20 cellular contexts compared by ENCODE assay signal in the genomic region with DNA sequence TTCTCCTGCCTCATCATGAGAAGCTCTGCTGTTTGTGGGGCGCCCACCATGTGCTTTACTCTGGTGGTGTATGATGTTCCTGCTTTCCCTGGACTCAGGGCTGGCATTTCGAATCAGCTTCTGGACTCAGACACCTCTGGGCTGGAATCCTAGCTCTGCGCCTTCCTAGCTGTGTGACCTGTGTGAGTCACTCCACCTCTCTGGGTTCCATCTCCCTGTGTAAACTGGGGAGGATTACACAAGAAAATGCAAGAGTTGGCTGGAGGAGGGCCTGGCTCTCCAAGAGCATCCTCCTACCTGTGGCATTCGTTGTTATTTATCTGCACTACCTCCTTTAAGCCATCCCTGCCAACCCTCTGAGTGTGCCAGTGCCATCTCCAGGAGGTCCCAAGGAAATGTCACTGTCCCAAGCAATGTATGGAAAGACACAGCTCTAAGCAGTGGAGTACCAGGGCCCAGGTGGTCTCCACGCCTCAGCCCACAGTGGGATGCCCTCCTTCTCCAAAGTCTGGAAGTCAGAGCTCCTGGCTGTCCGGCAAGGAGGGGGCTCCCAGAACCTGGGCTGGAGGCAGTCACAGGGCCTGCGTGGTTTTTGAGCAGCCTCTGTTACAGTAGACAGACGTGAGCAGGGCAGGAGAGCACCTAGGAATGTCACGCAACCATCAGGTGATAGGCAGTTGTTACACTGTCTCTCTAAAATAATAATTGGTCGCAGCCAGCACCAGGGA. TPM values are rescaled to one million over a fixed set of nuclear protein-coding genes. Genes with fewer than 3 reads are reported as not detected.
DNase-seq lines count a peak whose midpoint lies in the region; ATAC-seq and TF ChIP-seq lines count a peak whose summit lies in the region.
"Had no signal": no experiment of that assay in that cellular context is flagged by ENCODE, and none has a peak within 500 bp of the region (broad histone marks: within the 10 kb centered on the region; RNA-seq: fewer than 3 reads in every experiment).

No MANE protein-coding gene starts in this region.

- CTCF ChIA-PET in RWPE1 (lab: Yijun Ruan, JAX) = interaction anchor here (0.6 to 1.5 kb wide), 2 partner anchors 11 to 165 kb away, joined by 3 to 9 read pairs; no protein-coding TSS in a partner anchor

- H3K36me3 Mint-ChIP-seq in CD14-positive monocyte = no peaks in the 10 kb centered on the region
- no peaks in the 10 kb centered on the region for H3K36me3 Mint-ChIP-seq in activated T-cell treated with anti-CD3 and anti-CD28 coated beads, Interleukin-2, amount 50 U/mL, for 4 hours (ENCODE audit: insufficient read depth)
- H3K36me3 Mint-ChIP-seq: natural killer cell had no signal

- H3K27ac Mint-ChIP-seq in CD14-positive monocyte = peak overlapping the region; percentile 83 to 89 (median 86)
- H3K27ac Mint-ChIP-seq: activated T-cell treated with anti-CD3 and anti-CD28 coated beads, Interleukin-2, amount 50 U/mL, for 24 hours; natural killer cell had no signal

- intact Hi-C loops in CD14-positive monocyte (cut with micrococcal nuclease) = loop anchor here in 1 of 2 donors (5.0 kb wide), 1 partner anchor 216 kb away; the partner anchor contains the start of gene EIF5

- H3K27ac ChIP-seq in RWPE1 = peak overlapping the region; percentile 26; the same call in 1 of the 2 replicates
- H3K27ac ChIP-seq: foreskin keratinocyte, HL-60, psoas muscle had no signal

- peaks cover 0 to 4% (median 0%) of the 10 kb centered on the region in 3 donors for H3K27me3 Mint-ChIP-seq in CD14-positive monocyte (ENCODE audit: low read depth in 3 of 3)
- H3K27me3 Mint-ChIP-seq in activated T-cell treated with anti-CD3 and anti-CD28 coated beads, Interleukin-2, amount 50 U/mL, for 4 hours (ENCODE audit: low read depth) = peaks cover 19% of the 10 kb centered on the region

- POLR2A ChIA-PET in RWPE1 (lab: Yijun Ruan, JAX; ENCODE audit: low non-redundant PET) = interaction anchor here (0.6 kb wide), 1 partner anchor 45 kb away, joined by 4 read pairs; no protein-coding TSS in a partner anchor

- DNase-seq in CD14-positive monocyte (ENCODE audit: low spot score) (no peak), RWPE1 (ENCODE audit: low spot score) (no peak), kidney tubule cell (ENCODE audit: low spot score) (peak; percentile 62), NCI-H2029 (lab: John Stamatoyannopoulos, UW) (no peak)
- DNase-seq in activated T-cell treated with anti-CD3 and anti-CD28 coated beads, Interleukin-2, amount 50 U/mL, for 4 hours = no peak
- no peak for DNase-seq in NK-92 treated with Interleukin-12 subunit alpha and Interleukin-12 subunit beta, amount 100 ng/mL, for 24 hours (lab: John Stamatoyannopoulos, UW)
- DNase-seq: activated CD4-positive, alpha-beta T cell treated with anti-CD3 and anti-CD28 coated beads, Interleukin-2, amount 50 U/mL, for 4 hours; activated T-cell treated with anti-CD3 and anti-CD28 coated beads, Interleukin-2, amount 50 U/mL, for 24 hours; central memory CD4-positive, alpha-beta T cell; effector memory CD4-positive, alpha-beta T cell; foreskin keratinocyte; Karpas-422; natural killer cell; NCI-H524; psoas muscle; stimulated activated naive CD4-positive, alpha-beta T cell treated with Interleukin-2 at 50 U/mL for 16 hours had no signal

- no peaks in the 10 kb centered on the region for H3K9me3 Mint-ChIP-seq in CD14-positive monocyte
- no peaks in the 10 kb centered on the region for H3K9me3 Mint-ChIP-seq in activated T-cell treated with anti-CD3 and anti-CD28 coated beads, Interleukin-2, amount 50 U/mL, for 4 hours
- H3K9me3 Mint-ChIP-seq: activated T-cell treated with anti-CD3 and anti-CD28 coated beads, Interleukin-2, amount 50 U/mL, for 24 hours; natural killer cell had no signal

- no peak for TF ChIP-seq CTCF in CD14-positive monocyte (IDR thresholded peaks at IDR 0.05)
- no peak for TF ChIP-seq CTCF in RWPE1 (conservative IDR thresholded peaks at IDR 0.05; ENCODE audit: low read depth)

- ATAC-seq in activated T-cell treated with anti-CD3 and anti-CD28 coated beads, Interleukin-2, amount 50 U/mL, for 4 hours = no peak
- ATAC-seq: foreskin keratinocyte, natural killer cell, psoas muscle had no signal

- H3K4me3 Mint-ChIP-seq in CD14-positive monocyte = peak overlapping the region in 1 of 2 donors; percentile 39
- H3K4me3 Mint-ChIP-seq in activated T-cell treated with anti-CD3 and anti-CD28 coated beads, Interleukin-2, amount 50 U/mL, for 4 hours = no peak overlapping the region
- H3K4me3 Mint-ChIP-seq: activated T-cell treated with anti-CD3 and anti-CD28 coated beads, Interleukin-2, amount 50 U/mL, for 24 hours; natural killer cell had no signal

- H3K4me1 Mint-ChIP-seq in CD14-positive monocyte = peaks cover 92% of the 10 kb centered on the region
- H3K4me1 Mint-ChIP-seq in activated T-cell treated with anti-CD3 and anti-CD28 coated beads, Interleukin-2, amount 50 U/mL, for 4 hours (ENCODE audit: low read depth) = peaks cover 7% of the 10 kb centered on the region

RNA-seq across cellular contexts. Expression of gene TNFAIP2, which starts 7.3 kb away (rescaled TPM):
- 10 to 100 TPM; 41.5 to 50.8 TPM for polyA plus RNA-seq in CD14-positive monocyte
- total RNA-seq in activated T-cell treated with anti-CD3 and anti-CD28 coated beads, Interleukin-2, amount 50 U/mL, for 4 hours = 10 to 100 TPM in 1 of 3 donors, 1 to 10 TPM in 2; 1.4 to 10.4 (median 6.4) TPM
- total RNA-seq: OCI-LY7 had no signal

RNA-seq across cellular contexts. Expression of gene EXOC3L4, which starts 21.5 kb away (rescaled TPM):
- polyA plus RNA-seq in CD14-positive monocyte = not detected
- total RNA-seq in activated T-cell treated with anti-CD3 and anti-CD28 coated beads, Interleukin-2, amount 50 U/mL, for 4 hours = not detected
- total RNA-seq: foreskin keratinocyte, natural killer cell, OCI-LY7 had no signal
- polyA plus RNA-seq: foreskin keratinocyte had no signal

RNA-seq across cellular contexts. Expression of gene LBHD2, which starts 32.0 kb away (rescaled TPM):
- not detected for polyA plus RNA-seq in CD14-positive monocyte
- not detected for total RNA-seq in activated T-cell treated with anti-CD3 and anti-CD28 coated beads, Interleukin-2, amount 50 U/mL, for 4 hours
- total RNA-seq: foreskin keratinocyte, lung, natural killer cell, OCI-LY7, psoas muscle, upper lobe of left lung had no signal
- polyA plus RNA-seq: foreskin keratinocyte, psoas muscle had no signal

RNA-seq across cellular contexts. Expression of gene CDC42BPB, which starts 58.7 kb away (rescaled TPM):
- under 1 TPM; 0.25 to 0.60 TPM for polyA plus RNA-seq in CD14-positive monocyte
- total RNA-seq in activated T-cell treated with anti-CD3 and anti-CD28 coated beads, Interleukin-2, amount 50 U/mL, for 4 hours = 1 to 10 TPM; 2.8 to 6.6 (median 5.1) TPM
